11 cellular contexts compared by ENCODE assay signal in genomic region chr15:63764124-63764827, GRCh38.
DNase-seq lines count a peak whose midpoint lies in the region; ATAC-seq, FAIRE-seq and TF ChIP-seq lines count a peak whose summit lies in the region.
"Had no signal": no experiment of that assay in that cellular context is flagged by ENCODE, and none has a peak within 500 bp of the region (broad histone marks: within the 10 kb centered on the region; RNA-seq: fewer than 3 reads in every experiment).

No MANE protein-coding gene starts in this region.

- no peak for DNase-seq in RWPE2 (ENCODE audit: low spot score)
- no peak for DNase-seq in endothelial cell (ENCODE audit: low spot score)
- DNase-seq in pancreas: no peak
- DNase-seq in esophagus muscularis mucosa (ENCODE audit: extremely low spot score): no peak
- DNase-seq in anterior cingulate cortex (lab: John Stamatoyannopoulos, UW): no peak
- DNase-seq: activated CD4-positive, alpha-beta T cell treated with anti-CD3 and anti-CD28 coated beads, Interleukin-2, amount 50 U/mL, for 4 hours; activated naive CD4-positive, alpha-beta T cell treated with anti-CD3 and anti-CD28 coated beads, Interleukin-2, amount 50 U/mL, for 16 hours; Peyer's patch; testis had no signal

- 62 to 67% methylated on average over 7 of the region's 7 CpGs for WGBS in pancreas, 2 donors
- 66% methylated on average over 7 of the region's 7 CpGs for WGBS in esophagus muscularis mucosa

- H3K27me3 Mint-ChIP-seq in endothelial cell (ENCODE audit: unreplicated experiment): peaks cover 3% of the 10 kb centered on the region

- no peak for FAIRE-seq in pancreas (lab: Jason Lieb, UNC)

- 0 out of 2 replicates have a peak, but pooled peaks cover 3% of the 10 kb centered on the region for H3K36me3 ChIP-seq in RWPE2 (ENCODE audit: low read depth)
- H3K36me3 ChIP-seq in pancreas: no peaks in the 10 kb centered on the region
- H3K36me3 ChIP-seq in esophagus muscularis mucosa: peaks cover 0 to 4% (median 0%) of the 10 kb centered on the region in 4 donors

- no peak for TF ChIP-seq EP300 in esophagus muscularis mucosa (IDR thresholded peaks at IDR 0.05)

- H3K27me3 ChIP-seq in RWPE2 (ENCODE audit: insufficient read depth, poor library complexity, severe bottlenecking) (no peaks in the 10 kb centered on the region), pancreas (no peaks in the 10 kb centered on the region), esophagus muscularis mucosa (no peaks in the 10 kb centered on the region)
- H3K27me3 ChIP-seq: Peyer's patch, testis had no signal

- H3K27ac ChIP-seq in RWPE2 (ENCODE audit: poor library complexity, severe bottlenecking): peak overlapping the region; percentile 40
- no peak overlapping the region for H3K27ac ChIP-seq in pancreas
- H3K27ac ChIP-seq in esophagus muscularis mucosa (replicated peaks in 1 of 4): no peak overlapping the region
- H3K27ac ChIP-seq: Peyer's patch, testis had no signal

- H3K9me3 ChIP-seq in RWPE2 (ENCODE audit: severe bottlenecking) (no peaks in the 10 kb centered on the region), pancreas (no peaks in the 10 kb centered on the region), esophagus muscularis mucosa (no peaks in the 10 kb centered on the region)
- H3K9me3 ChIP-seq: Peyer's patch, testis had no signal

- peaks cover 32% of the 10 kb centered on the region for H3K4me1 Mint-ChIP-seq in endothelial cell (ENCODE audit: unreplicated experiment)

- H3K4me1 ChIP-seq in RWPE2 (ENCODE audit: insufficient read depth, poor library complexity, severe bottlenecking): peaks cover 12% of the 10 kb centered on the region
- peaks cover 5 to 15% (median 11%) of the 10 kb centered on the region in 3 donors for H3K4me1 ChIP-seq in pancreas
- peaks cover 26 to 42% (median 33%) of the 10 kb centered on the region in 4 donors for H3K4me1 ChIP-seq in esophagus muscularis mucosa

- TF ChIP-seq CTCF in RWPE2 (IDR thresholded peaks at IDR 0.05; ENCODE audit: poor library complexity, severe bottlenecking) (no peak), endothelial cell (IDR thresholded peaks at IDR 0.05; ENCODE audit: unreplicated experiment) (no peak), pancreas (IDR thresholded peaks at IDR 0.05) (no peak), esophagus muscularis mucosa (IDR thresholded peaks at IDR 0.05) (no peak)

- intact Hi-C loops in pancreas (cut with DNase I) (no loop called here), esophagus muscularis mucosa (cut with DNase I) (no loop called here)

- no peak overlapping the region for H3K4me3 Mint-ChIP-seq in endothelial cell (ENCODE audit: unreplicated experiment)

- H3K27ac Mint-ChIP-seq in endothelial cell (ENCODE audit: unreplicated experiment): peak overlapping the region; percentile 27

- ATAC-seq in GM18909 (IDR thresholded peaks at IDR 0.05; ENCODE audit: poor library complexity, unreplicated experiment) (peak; percentile 43), RWPE2 (ENCODE audit: low read depth) (no peak), pancreas (peak in 3 of 4 donors; percentile 30 to 52 (median 32)), GM19467 (IDR thresholded peaks at IDR 0.05; ENCODE audit: unreplicated experiment) (no peak)

- TF ChIP-seq POLR2A in esophagus muscularis mucosa (IDR thresholded peaks at IDR 0.05; ENCODE audit: low read depth): no peak

- H3K4me3 ChIP-seq in RWPE2 (ENCODE audit: severe bottlenecking): no peak overlapping the region
- H3K4me3 ChIP-seq in pancreas: no peak overlapping the region
- no peak overlapping the region for H3K4me3 ChIP-seq in esophagus muscularis mucosa
- H3K4me3 ChIP-seq: Peyer's patch, testis had no signal

- no peaks in the 10 kb centered on the region for H3K9me3 Mint-ChIP-seq in endothelial cell (ENCODE audit: unreplicated experiment)

- peaks cover 6% of the 10 kb centered on the region for H3K36me3 Mint-ChIP-seq in endothelial cell (ENCODE audit: low read depth, unreplicated experiment)

Comparison
In these comparisons a context has a peak if more than half of its experiments do, and no peak if none do; other contexts are left out.
1. ATAC-seq: peak in GM18909 (single experiment) and pancreas (3 of 4); none in RWPE2 (single experiment) and GM19467 (single experiment).